In genomic region chr20:7956561-7956960, GRCh38 we compare ENCODE assay signal across 3 cellular contexts. TPM values are rescaled to one million over a fixed set of nuclear protein-coding genes. Genes with fewer than 3 reads are reported as not detected.
"Had no signal": no experiment of that assay in that cellular context is flagged by ENCODE, and none has a peak within 500 bp of the region (broad histone marks: within the 10 kb centered on the region; RNA-seq: fewer than 3 reads in every experiment).

No MANE protein-coding gene starts in this region.

RNA-seq across cellular contexts. Expression of gene HAO1, which starts 16.3 kb away (rescaled TPM):
- polyA plus RNA-seq: IgD-negative memory B cell, IMR-90, K562 had no signal
